In genomic region chr4:26076896-26077295, GRCh38 we compare ENCODE assay signal across 13 cellular contexts.
A peak's percentile ranks its signal among the peaks of the same experiment; 100 is the strongest.
DNase-seq lines count a peak whose midpoint lies in the region; ATAC-seq and TF ChIP-seq lines count a peak whose summit lies in the region.
"Had no signal": no experiment of that assay in that cellular context is flagged by ENCODE, and none has a peak within 500 bp of the region (broad histone marks: within the 10 kb centered on the region; RNA-seq: fewer than 3 reads in every experiment).

No MANE protein-coding gene starts in this region.

- H3K36me3 ChIP-seq in right atrium auricular region, result no peaks in the 10 kb centered on the region

- H3K27ac Mint-ChIP-seq in activated T-cell treated with anti-CD3 and anti-CD28 coated beads, Interleukin-2, amount 50 U/mL, for 24 hours, result peak overlapping the region; percentile 98
- H3K27ac Mint-ChIP-seq in T-helper 1 cell treated with Interleukin-12 subunit alpha and Interleukin-12 subunit beta and Interleukin-4 antibody, amounts not matched to agents 30 μg/mL and 1 μg/mL, for 36 hours, result peak overlapping the region; percentile 94
- H3K27ac Mint-ChIP-seq in stimulated activated naive B cell treated with anti-CD40 and anti-IgM and Interleukin-4, amounts not matched to agents 10 μg/mL and 1 μg/mL and 100 μg/mL, for 72 hours, result peak overlapping the region; percentile 93
- H3K27ac Mint-ChIP-seq: H9 had no signal

- TF ChIP-seq CTCF in fibroblast of mammary gland (conservative IDR thresholded peaks at IDR 0.05; ENCODE audit: control insufficient read depth, insufficient read depth, low read depth, low read length) (no peak), right atrium auricular region (IDR thresholded peaks at IDR 0.05) (no peak)

- H3K9me3 Mint-ChIP-seq in activated T-cell treated with anti-CD3 and anti-CD28 coated beads, Interleukin-2, amount 50 U/mL, for 24 hours, result peaks cover 42% of the 10 kb centered on the region
- H3K9me3 Mint-ChIP-seq in T-helper 1 cell treated with Interleukin-12 subunit alpha and Interleukin-12 subunit beta and Interleukin-4 antibody, amounts not matched to agents 30 μg/mL and 1 μg/mL, for 36 hours, result peaks cover 29% of the 10 kb centered on the region
- peaks cover 10% of the 10 kb centered on the region in 2 donors for H3K9me3 Mint-ChIP-seq in stimulated activated naive B cell treated with anti-CD40 and anti-IgM and Interleukin-4, amounts not matched to agents 10 μg/mL and 1 μg/mL and 100 μg/mL, for 72 hours

- H3K4me3 ChIP-seq in fibroblast of mammary gland (ENCODE audit: control insufficient read depth, low read depth, low read length) (no peak overlapping the region), right atrium auricular region (no peak overlapping the region)

- H3K4me1 ChIP-seq in right atrium auricular region, result no peaks in the 10 kb centered on the region

- H3K9me3 ChIP-seq in right atrium auricular region, result peaks cover 0 to 8% of the 10 kb centered on the region in 2 donors

- H3K4me3 Mint-ChIP-seq in activated T-cell treated with anti-CD3 and anti-CD28 coated beads, Interleukin-2, amount 50 U/mL, for 24 hours, result no peak overlapping the region
- H3K4me3 Mint-ChIP-seq in T-helper 1 cell treated with Interleukin-12 subunit alpha and Interleukin-12 subunit beta and Interleukin-4 antibody, amounts not matched to agents 30 μg/mL and 1 μg/mL, for 36 hours, result no peak overlapping the region
- no peak overlapping the region for H3K4me3 Mint-ChIP-seq in stimulated activated naive B cell treated with anti-CD40 and anti-IgM and Interleukin-4, amounts not matched to agents 10 μg/mL and 1 μg/mL and 100 μg/mL, for 72 hours
- H3K4me3 Mint-ChIP-seq: H9 had no signal

- no peaks in the 10 kb centered on the region for H3K27me3 ChIP-seq in right atrium auricular region

- H3K36me3 Mint-ChIP-seq in activated T-cell treated with anti-CD3 and anti-CD28 coated beads, Interleukin-2, amount 50 U/mL, for 24 hours (ENCODE audit: low read depth), result peaks cover 26% of the 10 kb centered on the region
- peaks cover 24% of the 10 kb centered on the region for H3K36me3 Mint-ChIP-seq in T-helper 1 cell treated with Interleukin-12 subunit alpha and Interleukin-12 subunit beta and Interleukin-4 antibody, amounts not matched to agents 30 μg/mL and 1 μg/mL, for 36 hours (ENCODE audit: low read depth)
- H3K36me3 Mint-ChIP-seq in stimulated activated naive B cell treated with anti-CD40 and anti-IgM and Interleukin-4, amounts not matched to agents 10 μg/mL and 1 μg/mL and 100 μg/mL, for 72 hours, result peaks cover 7 to 10% of the 10 kb centered on the region in 2 donors

- peaks cover 90% of the 10 kb centered on the region for H3K4me1 Mint-ChIP-seq in activated T-cell treated with anti-CD3 and anti-CD28 coated beads, Interleukin-2, amount 50 U/mL, for 24 hours (ENCODE audit: low read depth)
- H3K4me1 Mint-ChIP-seq in T-helper 1 cell treated with Interleukin-12 subunit alpha and Interleukin-12 subunit beta and Interleukin-4 antibody, amounts not matched to agents 30 μg/mL and 1 μg/mL, for 36 hours (ENCODE audit: low read depth), result peaks cover 63% of the 10 kb centered on the region
- H3K4me1 Mint-ChIP-seq in stimulated activated naive B cell treated with anti-CD40 and anti-IgM and Interleukin-4, amounts not matched to agents 10 μg/mL and 1 μg/mL and 100 μg/mL, for 72 hours, result peaks cover 48 to 68% of the 10 kb centered on the region in 2 donors

- no peak for DNase-seq in activated T-cell treated with anti-CD3 and anti-CD28 coated beads, Interleukin-2, amount 50 U/mL, for 24 hours
- no peak for DNase-seq in activated T-cell treated with anti-CD3 and anti-CD28 coated beads for 4 hours
- DNase-seq in fibroblast of mammary gland (ENCODE audit: low read depth), result peak; percentile 77
- no peak for DNase-seq in stimulated activated naive B cell treated with anti-CD40 and anti-IgM and Interleukin-4, amounts not matched to agents 10 μg/mL and 1 μg/mL and 100 μg/mL, for 72 hours
- no peak for DNase-seq in stimulated activated CD8-positive, alpha-beta memory T cell treated with anti-CD3 and anti-CD28 coated beads, Interleukin-4, amount 100 ng/mL, for 48 hours
- no peak for DNase-seq in right atrium auricular region (ENCODE audit: low spot score)
- DNase-seq in A172 (ENCODE audit: low spot score), result no peak
- DNase-seq: ACHN; central memory CD4-positive, alpha-beta T cell; H9; NCI-H1105; NCI-H345 had no signal

- no peaks in the 10 kb centered on the region for H3K27me3 Mint-ChIP-seq in activated T-cell treated with anti-CD3 and anti-CD28 coated beads, Interleukin-2, amount 50 U/mL, for 24 hours
- H3K27me3 Mint-ChIP-seq in T-helper 1 cell treated with Interleukin-12 subunit alpha and Interleukin-12 subunit beta and Interleukin-4 antibody, amounts not matched to agents 30 μg/mL and 1 μg/mL, for 36 hours (ENCODE audit: low read depth), result no peaks in the 10 kb centered on the region
- peaks cover 6 to 18% of the 10 kb centered on the region in 2 donors for H3K27me3 Mint-ChIP-seq in stimulated activated naive B cell treated with anti-CD40 and anti-IgM and Interleukin-4, amounts not matched to agents 10 μg/mL and 1 μg/mL and 100 μg/mL, for 72 hours

- no peak overlapping the region for H3K27ac ChIP-seq in right atrium auricular region

- ATAC-seq in stimulated activated naive B cell treated with anti-CD40 and anti-IgM and Interleukin-4, amounts not matched to agents 10 μg/mL and 1 μg/mL and 100 μg/mL, for 72 hours (replicated peaks), result no peak
